In the genomic region with DNA sequence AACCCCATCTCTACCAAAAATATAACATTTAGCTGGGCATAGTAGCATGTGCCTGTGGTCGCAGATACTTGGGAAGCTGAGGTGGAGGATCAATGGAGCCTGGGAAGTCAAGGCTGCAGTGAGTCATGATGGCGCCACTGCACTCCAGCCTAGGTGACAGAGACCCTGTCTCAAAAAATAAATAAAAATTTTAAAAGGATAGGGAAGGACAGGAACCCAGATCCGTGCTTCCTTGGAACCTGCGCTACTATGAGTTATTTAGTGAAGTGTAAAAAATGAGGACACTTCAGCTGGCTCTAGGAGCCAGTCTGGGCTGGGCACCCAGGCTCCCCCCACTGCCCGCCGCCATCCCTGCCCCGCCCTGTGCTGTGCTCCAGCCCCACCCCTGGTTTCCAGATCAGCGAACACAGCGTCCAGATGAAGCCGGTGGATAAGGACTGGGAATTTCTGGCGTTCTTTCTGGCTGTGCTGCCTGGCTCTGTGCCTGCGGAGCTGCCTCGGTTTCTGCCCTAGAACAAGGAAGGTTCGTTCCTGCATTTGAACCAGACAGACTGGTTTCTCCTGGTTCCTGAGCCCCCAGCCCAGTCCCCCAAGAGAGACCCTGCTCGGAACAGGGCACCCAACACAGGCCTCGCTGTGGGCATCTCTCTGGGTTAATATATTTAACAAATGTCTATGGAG, we compare ENCODE assay signal across 7 cellular contexts. TPM values are rescaled to one million over a fixed set of nuclear protein-coding genes. Genes with fewer than 3 reads are reported as not detected.
DNase-seq lines count a peak whose midpoint lies in the region; ATAC-seq lines count a peak whose summit lies in the region.

No MANE protein-coding gene starts in this region.

- no peaks in the 10 kb centered on the region for H3K27me3 Mint-ChIP-seq in activated naive CD8-positive, alpha-beta T cell treated with anti-CD3 and anti-CD28 coated beads, Interleukin-2, amount 10 ng/mL, durations not matched to agents 7 days and 5 days

- no peak for ATAC-seq in activated naive CD8-positive, alpha-beta T cell treated with anti-CD3 and anti-CD28 coated beads, Interleukin-2, amount 10 ng/mL, durations not matched to agents 7 days and 5 days (ENCODE audit: low read depth)
- no peak for ATAC-seq in stimulated activated effector memory CD8-positive, alpha-beta T cell treated with anti-CD3 and anti-CD28 coated beads, Interleukin-12 subunit alpha, Interleukin-12 subunit beta, amount 100 ng/mL, for 72 hours
- ATAC-seq in GM18909 (IDR thresholded peaks at IDR 0.05; ENCODE audit: poor library complexity, unreplicated experiment) (no peak), HG02763 (IDR thresholded peaks at IDR 0.05; ENCODE audit: unreplicated experiment) (no peak), GM21528 (IDR thresholded peaks at IDR 0.05; ENCODE audit: low FRiP score, unreplicated experiment) (no peak)

- H3K27ac Mint-ChIP-seq in activated naive CD8-positive, alpha-beta T cell treated with anti-CD3 and anti-CD28 coated beads, Interleukin-2, amount 10 ng/mL, durations not matched to agents 7 days and 5 days: peak overlapping the region; percentile 31
- peak overlapping the region; percentile 70 for H3K27ac Mint-ChIP-seq in stimulated activated effector memory CD8-positive, alpha-beta T cell treated with anti-CD3 and anti-CD28 coated beads, Interleukin-12 subunit alpha, Interleukin-12 subunit beta, amount 100 ng/mL, for 72 hours

- POLR2A ChIA-PET in activated naive CD8-positive, alpha-beta T cell treated with anti-CD3 and anti-CD28 coated beads, Interleukin-2, amount 10 ng/mL, durations not matched to agents 7 days and 5 days (lab: Charles Lee): interaction anchor here (0.7 to 2.6 kb wide), 3 partner anchors 15 to 331 kb away, joined by 5 to 7 read pairs (median 7); partner anchors contain the start of gene ARL2BP

- no peaks in the 10 kb centered on the region for H3K9me3 Mint-ChIP-seq in activated naive CD8-positive, alpha-beta T cell treated with anti-CD3 and anti-CD28 coated beads, Interleukin-2, amount 10 ng/mL, durations not matched to agents 7 days and 5 days
- H3K9me3 Mint-ChIP-seq in stimulated activated effector memory CD8-positive, alpha-beta T cell treated with anti-CD3 and anti-CD28 coated beads, Interleukin-12 subunit alpha, Interleukin-12 subunit beta, amount 100 ng/mL, for 72 hours: no peaks in the 10 kb centered on the region

- DNase-seq in M059J (ENCODE audit: low read depth): peak; percentile 59
- no peak for DNase-seq in activated naive CD8-positive, alpha-beta T cell treated with anti-CD3 and anti-CD28 coated beads, Interleukin-2, amount 10 ng/mL, durations not matched to agents 7 days and 5 days
- peak; percentile 60 to 65 for DNase-seq in hippocampal formation (lab: John Stamatoyannopoulos, UW)
- DNase-seq in stimulated activated effector memory CD8-positive, alpha-beta T cell treated with anti-CD3 and anti-CD28 coated beads, Interleukin-12 subunit alpha, Interleukin-12 subunit beta, amount 100 ng/mL, for 72 hours (ENCODE audit: low spot score in 2 of 2): no peak

- H3K36me3 Mint-ChIP-seq in activated naive CD8-positive, alpha-beta T cell treated with anti-CD3 and anti-CD28 coated beads, Interleukin-2, amount 10 ng/mL, durations not matched to agents 7 days and 5 days: no peaks in the 10 kb centered on the region
- H3K36me3 Mint-ChIP-seq in stimulated activated effector memory CD8-positive, alpha-beta T cell treated with anti-CD3 and anti-CD28 coated beads, Interleukin-12 subunit alpha, Interleukin-12 subunit beta, amount 100 ng/mL, for 72 hours: no peaks in the 10 kb centered on the region

- H3K4me1 Mint-ChIP-seq in activated naive CD8-positive, alpha-beta T cell treated with anti-CD3 and anti-CD28 coated beads, Interleukin-2, amount 10 ng/mL, durations not matched to agents 7 days and 5 days: peaks cover 23% of the 10 kb centered on the region
- H3K4me1 Mint-ChIP-seq in stimulated activated effector memory CD8-positive, alpha-beta T cell treated with anti-CD3 and anti-CD28 coated beads, Interleukin-12 subunit alpha, Interleukin-12 subunit beta, amount 100 ng/mL, for 72 hours: peaks cover 13% of the 10 kb centered on the region

- peak overlapping the region; percentile 45 for H3K4me3 Mint-ChIP-seq in activated naive CD8-positive, alpha-beta T cell treated with anti-CD3 and anti-CD28 coated beads, Interleukin-2, amount 10 ng/mL, durations not matched to agents 7 days and 5 days
- H3K4me3 Mint-ChIP-seq in stimulated activated effector memory CD8-positive, alpha-beta T cell treated with anti-CD3 and anti-CD28 coated beads, Interleukin-12 subunit alpha, Interleukin-12 subunit beta, amount 100 ng/mL, for 72 hours: no peak overlapping the region

RNA-seq across cellular contexts. Expression of gene PLLP, which starts 18.5 kb away (rescaled TPM):
- total RNA-seq in M059J (2014; rRNA removed; shearing (Covaris generic)): 0.27 and 0.62 TPM in 2 replicates
- under 1 TPM; 0.08 to 0.26 TPM for total RNA-seq in activated naive CD8-positive, alpha-beta T cell treated with anti-CD3 and anti-CD28 coated beads, Interleukin-2, amount 10 ng/mL, durations not matched to agents 7 days and 5 days

RNA-seq across cellular contexts. Expression of gene ARL2BP, which starts 20.9 kb away (rescaled TPM):
- 104 and 120 TPM in 2 replicates for total RNA-seq in M059J (2014; rRNA removed; shearing (Covaris generic))
- 10 to 100 TPM; 34.9 to 37.9 TPM for total RNA-seq in activated naive CD8-positive, alpha-beta T cell treated with anti-CD3 and anti-CD28 coated beads, Interleukin-2, amount 10 ng/mL, durations not matched to agents 7 days and 5 days

Comparison
In these comparisons a context has a peak if more than half of its experiments do, and no peak if none do; other contexts are left out.
1. DNase-seq: peak in M059J (single experiment) and hippocampal formation (2 of 2); none in activated naive CD8-positive, alpha-beta T cell treated with anti-CD3 and anti-CD28 coated beads, Interleukin-2, amount 10 ng/mL, durations not matched to agents 7 days and 5 days (single experiment) and stimulated activated effector memory CD8-positive, alpha-beta T cell treated with anti-CD3 and anti-CD28 coated beads, Interleukin-12 subunit alpha, Interleukin-12 subunit beta, amount 100 ng/mL, for 72 hours (0 of 2).